In the genomic region with DNA sequence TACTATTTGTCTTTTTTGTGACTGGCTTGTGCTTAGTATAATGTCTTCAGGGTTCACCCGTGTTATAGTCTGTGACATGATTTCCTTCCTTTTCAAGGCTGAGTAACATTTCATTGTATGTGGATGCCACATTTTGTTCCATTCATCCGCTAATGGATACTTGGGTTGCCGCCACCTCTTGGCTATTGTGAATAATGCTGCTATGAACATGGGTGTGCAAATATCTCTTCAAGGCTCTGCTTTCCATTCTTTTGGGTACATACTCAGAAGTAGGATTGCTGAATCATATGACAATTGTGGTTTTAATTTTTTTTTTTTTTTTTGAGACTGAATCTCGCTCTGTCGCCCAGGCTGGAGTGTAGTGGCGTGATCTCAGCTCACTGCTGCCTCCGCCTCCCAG, we compare ENCODE assay signal across 1 cellular context.
TF ChIP-seq lines count a peak whose summit lies in the region.

No MANE protein-coding gene starts in this region.

TF ChIP-seq in HepG2, 621 proteins besides CTCF, POLR2A, EP300 and RAD21 (continued from another document):
- TF ChIP-seq, protein P1, sequence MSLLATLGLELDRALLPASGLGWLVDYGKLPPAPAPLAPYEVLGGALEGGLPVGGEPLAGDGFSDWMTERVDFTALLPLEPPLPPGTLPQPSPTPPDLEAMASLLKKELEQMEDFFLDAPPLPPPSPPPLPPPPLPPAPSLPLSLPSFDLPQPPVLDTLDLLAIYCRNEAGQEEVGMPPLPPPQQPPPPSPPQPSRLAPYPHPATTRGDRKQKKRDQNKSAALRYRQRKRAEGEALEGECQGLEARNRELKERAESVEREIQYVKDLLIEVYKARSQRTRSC (CRISPR knock-in tag; IDR thresholded peaks at IDR 0.05; ENCODE audit: low read depth): no peak
- TF ChIP-seq ZNF777 (CRISPR knock-in tag; IDR thresholded peaks at IDR 0.05) (no peak), NR1H2 (CRISPR knock-in tag; IDR thresholded peaks at IDR 0.05; ENCODE audit: borderline replicate concordance, low read depth) (no peak), RXRA (CRISPR knock-in tag; IDR thresholded peaks at IDR 0.05) (no peak), CEBPB (IDR thresholded peaks at IDR 0.05; ENCODE audit: borderline replicate concordance, low read depth, low read length) (no peak), ZBTB1 (CRISPR knock-in tag; IDR thresholded peaks at IDR 0.05; ENCODE audit: borderline replicate concordance) (no peak), SETDB1 (CRISPR knock-in tag; IDR thresholded peaks at IDR 0.05; ENCODE audit: borderline replicate concordance) (no peak), ZNF235 (CRISPR knock-in tag; IDR thresholded peaks at IDR 0.05; ENCODE audit: borderline replicate concordance) (no peak), STAG1 (CRISPR knock-in tag; IDR thresholded peaks at IDR 0.05) (0 out of 2 replicates have a peak, but pooled peaks have one; percentile 5), GFI1 (CRISPR knock-in tag; IDR thresholded peaks at IDR 0.05; ENCODE audit: borderline replicate concordance) (no peak), TRIM24 (CRISPR knock-in tag; IDR thresholded peaks at IDR 0.05) (no peak)
- TF ChIP-seq, protein P2, sequence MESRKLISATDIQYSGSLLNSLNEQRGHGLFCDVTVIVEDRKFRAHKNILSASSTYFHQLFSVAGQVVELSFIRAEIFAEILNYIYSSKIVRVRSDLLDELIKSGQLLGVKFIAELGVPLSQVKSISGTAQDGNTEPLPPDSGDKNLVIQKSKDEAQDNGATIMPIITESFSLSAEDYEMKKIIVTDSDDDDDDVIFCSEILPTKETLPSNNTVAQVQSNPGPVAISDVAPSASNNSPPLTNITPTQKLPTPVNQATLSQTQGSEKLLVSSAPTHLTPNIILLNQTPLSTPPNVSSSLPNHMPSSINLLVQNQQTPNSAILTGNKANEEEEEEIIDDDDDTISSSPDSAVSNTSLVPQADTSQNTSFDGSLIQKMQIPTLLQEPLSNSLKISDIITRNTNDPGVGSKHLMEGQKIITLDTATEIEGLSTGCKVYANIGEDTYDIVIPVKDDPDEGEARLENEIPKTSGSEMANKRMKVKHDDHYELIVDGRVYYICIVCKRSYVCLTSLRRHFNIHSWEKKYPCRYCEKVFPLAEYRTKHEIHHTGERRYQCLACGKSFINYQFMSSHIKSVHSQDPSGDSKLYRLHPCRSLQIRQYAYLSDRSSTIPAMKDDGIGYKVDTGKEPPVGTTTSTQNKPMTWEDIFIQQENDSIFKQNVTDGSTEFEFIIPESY (CRISPR knock-in tag; IDR thresholded peaks at IDR 0.05): peak; percentile 86
- TF ChIP-seq, protein P3, sequence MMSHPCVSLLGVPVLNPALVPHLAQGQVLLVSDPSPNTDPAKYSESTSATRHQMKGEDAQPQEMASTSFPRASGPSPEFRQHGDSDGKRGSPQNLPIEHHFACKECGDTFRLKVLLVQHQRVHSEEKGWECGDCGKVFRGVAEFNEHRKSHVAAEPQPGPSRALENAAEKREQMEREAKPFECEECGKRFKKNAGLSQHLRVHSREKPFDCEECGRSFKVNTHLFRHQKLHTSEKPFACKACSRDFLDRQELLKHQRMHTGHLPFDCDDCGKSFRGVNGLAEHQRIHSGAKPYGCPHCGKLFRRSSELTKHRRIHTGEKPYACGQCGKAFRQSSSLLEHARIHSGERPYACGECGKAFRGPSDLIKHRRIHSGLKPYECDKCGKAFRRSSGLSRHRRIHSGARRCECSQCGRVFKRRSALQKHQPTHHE (CRISPR knock-in tag; IDR thresholded peaks at IDR 0.05; ENCODE audit: borderline replicate concordance): no peak
